15 cellular contexts compared by ENCODE assay signal in genomic region chr6:47182291-47182957, GRCh38.
"Had no signal": no experiment of that assay in that cellular context is flagged by ENCODE, and none has a peak within 500 bp of the region (broad histone marks: within the 10 kb centered on the region; RNA-seq: fewer than 3 reads in every experiment).

No MANE protein-coding gene starts in this region.

- H3K36me3 Mint-ChIP-seq: brain, immature natural killer cell, memory B cell had no signal

- H3K9me3 Mint-ChIP-seq: activated naive CD4-positive, alpha-beta T cell treated with anti-CD3 and anti-CD28 coated beads, Interleukin-2, amount 50 U/mL, for 72 hours; endodermal cell; memory B cell; T-helper 2 cell treated with Interferon-gamma antibody and Interleukin-4, amounts not matched to agents 5 μg/mL and 100 μg/mL, for 36 hours had no signal

- H3K9me3 ChIP-seq: tibial artery had no signal

- H3K27me3 Mint-ChIP-seq: brain had no signal

- H3K4me3 Mint-ChIP-seq: brain; endodermal cell; immature natural killer cell; memory B cell; T-helper 2 cell treated with Interferon-gamma antibody and Interleukin-4, amounts not matched to agents 5 μg/mL and 100 μg/mL, for 36 hours had no signal

- H3K4me1 ChIP-seq: tibial artery had no signal

- H3K36me3 ChIP-seq: tibial artery had no signal

- H3K27ac ChIP-seq: tibial artery had no signal

- H3K27me3 ChIP-seq: tibial artery had no signal

- ATAC-seq: activated CD4-positive, CD25-positive, alpha-beta regulatory T cell treated with anti-CD3 and anti-CD28 coated beads, Interleukin-2, amount 50 U/mL, for 24 hours; activated naive CD4-positive, alpha-beta T cell treated with anti-CD3 and anti-CD28 coated beads, Interleukin-2, amount 50 U/mL, for 72 hours had no signal

- H3K4me3 ChIP-seq: tibial artery had no signal

- H3K27ac Mint-ChIP-seq: activated naive CD4-positive, alpha-beta T cell treated with anti-CD3 and anti-CD28 coated beads, Interleukin-2, amount 50 U/mL, for 72 hours; brain; endodermal cell; immature natural killer cell; memory B cell; T-helper 2 cell treated with Interferon-gamma antibody and Interleukin-4, amounts not matched to agents 5 μg/mL and 100 μg/mL, for 36 hours had no signal

- H3K4me1 Mint-ChIP-seq: brain, immature natural killer cell, memory B cell had no signal

- DNase-seq: activated CD4-positive, alpha-beta T cell treated with anti-CD3 and anti-CD28 coated beads, Interleukin-2, amount 50 U/mL, for 4 hours; activated effector memory CD4-positive, alpha-beta T cell treated with Interleukin-2 at 50 U/mL for 16 hours; activated T-cell treated with anti-CD3 and anti-CD28 coated beads, Interleukin-2, amount 50 U/mL, for 1 hour; amniotic stem cell; cerebellar nuclear complex; immature natural killer cell; stimulated activated CD4-positive, alpha-beta T cell treated with anti-CD3 and anti-CD28 coated beads, Interleukin-15, amount 100 ng/mL, for 24 hours; stimulated activated CD4-positive, alpha-beta T cell treated with anti-CD3 and anti-CD28 coated beads, Interleukin-4, amount 100 ng/mL, for 4 hours; tibial artery had no signal
